ENCODE assay signal across 13 cellular contexts in the genomic region with DNA sequence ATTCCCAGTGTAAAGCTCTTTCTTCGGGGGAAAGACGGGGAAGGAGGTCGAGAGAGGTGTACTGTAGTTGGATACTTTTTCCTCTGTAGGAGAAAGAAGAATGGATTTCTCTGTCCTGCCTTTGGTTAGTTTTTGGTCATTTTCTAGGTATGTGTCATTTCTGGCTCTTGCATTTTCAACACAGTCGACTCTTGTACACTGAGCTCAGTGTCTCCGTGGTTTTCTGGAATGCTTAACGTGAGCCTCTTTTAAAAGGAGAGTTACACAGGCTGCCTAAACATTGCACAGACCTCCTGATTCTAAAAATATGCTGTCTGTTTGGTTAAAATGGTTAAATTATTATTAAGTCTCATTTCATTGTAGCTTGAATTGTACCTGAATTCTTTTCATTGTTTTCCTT. TPM values are rescaled to one million over a fixed set of nuclear protein-coding genes. Genes with fewer than 3 reads are reported as not detected.
DNase-seq lines count a peak whose midpoint lies in the region; ATAC-seq and TF ChIP-seq lines count a peak whose summit lies in the region.
"Had no signal": no experiment of that assay in that cellular context is flagged by ENCODE, and none has a peak within 500 bp of the region (broad histone marks: within the 10 kb centered on the region; RNA-seq: fewer than 3 reads in every experiment).

No MANE protein-coding gene starts in this region.

- no peaks in the 10 kb centered on the region for H3K79me2 ChIP-seq in PC-3 (ENCODE audit: low read length)

- peak overlapping the region; percentile 10; the same call in 1 of the 2 replicates for H3K27ac ChIP-seq in PC-3 (ENCODE audit: low read length)
- no peak overlapping the region for H3K27ac ChIP-seq in CD4-positive, alpha-beta memory T cell (ENCODE audit: low read depth, low read length)

- H2AFZ ChIP-seq in PC-3 (ENCODE audit: low read length): peak overlapping the region; percentile 75

- POLR2A ChIA-PET in PC-3 (lab: Charles Lee; ENCODE audit: unreplicated experiment): interaction anchor here (0.6 to 1.0 kb wide), 2 partner anchors 14 to 23 kb away, joined by 4 to 16 read pairs; no protein-coding TSS in a partner anchor
- POLR2A ChIA-PET in CD4-positive, alpha-beta memory T cell (lab: Charles Lee; ENCODE audit: partially characterized antibody): interaction anchor here (1.3 to 2.7 kb wide), 2 partner anchors 23 to 161 kb away, joined by 3 to 11 read pairs; partner anchors contain the start of gene GLS

- H3K36me3 ChIP-seq in PC-3 (ENCODE audit: low read depth, low read length): no peaks in the 10 kb centered on the region
- no peaks in the 10 kb centered on the region for H3K36me3 ChIP-seq in CD4-positive, alpha-beta memory T cell (ENCODE audit: insufficient read depth, low read length)

- H3K9me3 Mint-ChIP-seq in CD4-positive, alpha-beta memory T cell: no peaks in the 10 kb centered on the region
- H3K9me3 Mint-ChIP-seq: natural killer cell had no signal

- no peaks in the 10 kb centered on the region for H3F3A ChIP-seq in PC-3 (ENCODE audit: low read length, unreplicated experiment)

- ATAC-seq in PC-3: peak; percentile 93
- ATAC-seq in GM19324 (IDR thresholded peaks at IDR 0.05; ENCODE audit: low FRiP score, unreplicated experiment): no peak
- ATAC-seq in HG02623 (IDR thresholded peaks at IDR 0.05; ENCODE audit: unreplicated experiment): no peak
- ATAC-seq: activated CD4-positive, alpha-beta T cell treated with anti-CD3 and anti-CD28 coated beads for 36 hours; natural killer cell had no signal

- no peak overlapping the region for H3K4me3 Mint-ChIP-seq in CD4-positive, alpha-beta memory T cell
- H3K4me3 Mint-ChIP-seq: activated CD4-positive, alpha-beta T cell treated with anti-CD3 and anti-CD28 coated beads for 36 hours; natural killer cell had no signal

- H3K27ac Mint-ChIP-seq in CD4-positive, alpha-beta memory T cell: no peak overlapping the region
- H3K27ac Mint-ChIP-seq: activated CD4-positive, alpha-beta T cell treated with anti-CD3 and anti-CD28 coated beads for 36 hours; natural killer cell had no signal

- H3K9ac ChIP-seq in PC-3 (ENCODE audit: low read length): no peak overlapping the region

- peak overlapping the region; percentile 68 for H3K4me2 ChIP-seq in PC-3 (ENCODE audit: low read length)

- TF ChIP-seq CTCF in AG10803 (conservative IDR thresholded peaks at IDR 0.05; ENCODE audit: low read length) (no peak), PC-3 (conservative IDR thresholded peaks at IDR 0.05; ENCODE audit: low read depth, low read length) (no peak)

- no peaks in the 10 kb centered on the region for H3K9me2 ChIP-seq in PC-3 (replicated peaks; ENCODE audit: low read length)

- H3K27me3 ChIP-seq in PC-3 (ENCODE audit: low read length): no peaks in the 10 kb centered on the region
- H3K27me3 ChIP-seq in CD4-positive, alpha-beta memory T cell (ENCODE audit: insufficient read depth, low read length): no peaks in the 10 kb centered on the region

- H3K9me3 ChIP-seq in PC-3 (ENCODE audit: low read length): no peaks in the 10 kb centered on the region
- no peaks in the 10 kb centered on the region for H3K9me3 ChIP-seq in CD4-positive, alpha-beta memory T cell (ENCODE audit: control insufficient read depth in 1 of 2, low read length in 2 of 2)

- H3K4me1 ChIP-seq in PC-3 (ENCODE audit: insufficient read depth, low read length): peaks cover 18% of the 10 kb centered on the region
- H3K4me1 ChIP-seq in CD4-positive, alpha-beta memory T cell (ENCODE audit: insufficient read depth, low read length): peaks cover 10% of the 10 kb centered on the region

- CTCF ChIA-PET in PC-3 (lab: Charles Lee): interaction anchor here (0.6 kb wide), 1 partner anchor 47 kb away, joined by 4 read pairs; no protein-coding TSS in a partner anchor
- CTCF ChIA-PET in CD4-positive, alpha-beta memory T cell (lab: Charles Lee; ENCODE audit: partially characterized antibody): interaction anchor here (0.6 to 1.8 kb wide), 2 partner anchors 8 to 15 kb away, joined by 4 to 9 read pairs; no protein-coding TSS in a partner anchor

- peak; percentile 94 for DNase-seq in AG10803 (ENCODE audit: low read depth)
- peak; percentile 70 for DNase-seq in PC-3
- DNase-seq in dedifferentiated amniotic fluid mesenchymal stem cell (ENCODE audit: extremely low spot score): peak; percentile 87
- peak; percentile 75 for DNase-seq in myocyte (ENCODE audit: low read depth)
- no peak for DNase-seq in nucleus accumbens (lab: John Stamatoyannopoulos, UW)
- no peak for DNase-seq in CD4-positive, alpha-beta memory T cell
- DNase-seq: activated CD4-positive, alpha-beta T cell treated with anti-CD3 and anti-CD28 coated beads for 36 hours; activated effector memory CD4-positive, alpha-beta T cell treated with anti-CD3 and anti-CD28 coated beads, Interleukin-2, amount 50 U/mL, for 16 hours; natural killer cell; NCI-H524 treated with DMSO at 0.1 percent for 48 hours; SHP77 treated with DMSO at 0.1 percent for 48 hours had no signal

- H3K4me3 ChIP-seq in AG10803 (ENCODE audit: low read length) (no peak overlapping the region), PC-3 (ENCODE audit: low read length) (no peak overlapping the region)
- no peak overlapping the region for H3K4me3 ChIP-seq in CD4-positive, alpha-beta memory T cell (ENCODE audit: low read length in 2 of 2)

- H3K27me3 Mint-ChIP-seq in CD4-positive, alpha-beta memory T cell: peaks cover 0 to 1% of the 10 kb centered on the region in 2 donors
- H3K27me3 Mint-ChIP-seq: activated CD4-positive, alpha-beta T cell treated with anti-CD3 and anti-CD28 coated beads for 36 hours had no signal

- peaks cover 0 to 18% of the 10 kb centered on the region in 2 donors for H3K36me3 Mint-ChIP-seq in CD4-positive, alpha-beta memory T cell
- H3K36me3 Mint-ChIP-seq: natural killer cell had no signal

- no peaks in the 10 kb centered on the region for H4K20me1 ChIP-seq in PC-3 (ENCODE audit: low read length)

- BruUV-seq in PC-3 (replicated peaks; lab: Mats Ljungman, UMichigan): no TSS peak

- intact Hi-C loops in PC-3 (cut with micrococcal nuclease): no loop called here
- intact Hi-C loops in CD4-positive, alpha-beta memory T cell (cut with micrococcal nuclease): no loop called here

- H3K4me1 Mint-ChIP-seq in CD4-positive, alpha-beta memory T cell: peaks cover 10 to 17% (median 17%) of the 10 kb centered on the region in 4 donors

RNA-seq across cellular contexts. Expression of gene GLS, which starts 21.8 kb away (rescaled TPM):
- total RNA-seq in PC-3 (2014; rRNA removed) (67.4 and 71.9 TPM in 2 replicates), myocyte (229 and 252 TPM in 2 replicates)
- 210 TPM for polyA plus RNA-seq in myocyte (2012)
- 100 to 1,000 TPM; 200 to 208 TPM for total RNA-seq in CD4-positive, alpha-beta memory T cell
- polyA plus RNA-seq in CD4-positive, alpha-beta memory T cell: 10 to 100 TPM; 27.0 to 64.6 TPM

Comparison
In these comparisons a context has a peak if more than half of its experiments do, and no peak if none do; other contexts are left out.
1. DNase-seq: peak in AG10803 (single experiment), PC-3 (single experiment), dedifferentiated amniotic fluid mesenchymal stem cell (single experiment) and myocyte (single experiment); none in nucleus accumbens (0 of 56) and CD4-positive, alpha-beta memory T cell (0 of 5).